In genomic region chr11:69451289-69451688, GRCh38 we compare ENCODE assay signal across 37 cellular contexts. TPM values are rescaled to one million over a fixed set of nuclear protein-coding genes. Genes with fewer than 3 reads are reported as not detected.
"Had no signal": no experiment of that assay in that cellular context is flagged by ENCODE, and none has a peak within 500 bp of the region (broad histone marks: within the 10 kb centered on the region; RNA-seq: fewer than 3 reads in every experiment).

No MANE protein-coding gene starts in this region.

- H3K4me3 ChIP-seq: Peyer's patch had no signal

- H3K27me3 ChIP-seq: Peyer's patch had no signal

- ATAC-seq: activated naive CD8-positive, alpha-beta T cell treated with anti-CD3 and anti-CD28 coated beads, Interleukin-2, amount 50 U/mL, for 24 hours; activated T-cell treated with anti-CD3 and anti-CD28 coated beads, Interleukin-2, amount 50 U/mL, for 4 hours; PC-3 had no signal

- H3K4me2 ChIP-seq: KMS-11 had no signal

- H3K9me3 ChIP-seq: Peyer's patch had no signal

- H3K27ac ChIP-seq: KMS-11 had no signal

- H3K36me3 ChIP-seq: Peyer's patch had no signal

- DNase-seq: activated B cell treated with CpG ODN at 0.5 μM for 24 hours; activated CD4-positive, alpha-beta memory T cell treated with anti-CD3 and anti-CD28 coated beads for 36 hours; activated CD4-positive, alpha-beta T cell treated with anti-CD3 and anti-CD28 coated beads for 4 hours; activated CD4-positive, alpha-beta T cell treated with anti-CD3 and anti-CD28 coated beads, Interleukin-2, amount 50 U/mL, for 1 hour; activated CD4-positive, CD25-positive, alpha-beta regulatory T cell treated with anti-CD3 and anti-CD28 coated beads, Interleukin-2, amount 50 U/mL, for 72 hours; activated CD8-positive, alpha-beta memory T cell treated with anti-CD3 and anti-CD28 coated beads, Interleukin-2, amount 50 U/mL, for 4 hours; activated gamma-delta T cell treated with Interleukin-2 at 50 U/mL for 16 hours; activated naive CD4-positive, alpha-beta T cell treated with anti-CD3 and anti-CD28 coated beads, Interleukin-2, amount 10 ng/mL, durations not matched to agents 7 days and 5 days; activated naive CD8-positive, alpha-beta T cell treated with anti-CD3 and anti-CD28 coated beads, Interleukin-2, amount 50 U/mL, for 24 hours; activated T-cell treated with anti-CD3 and anti-CD28 coated beads for 4 hours; activated T-cell treated with anti-CD3 and anti-CD28 coated beads, Interleukin-2, amount 50 U/mL, for 4 hours; anterior cingulate cortex; central memory CD4-positive, alpha-beta T cell; MM.1S; MV-4-11; NCI-H1092; NCI-H1436 treated with DMSO at 0.1 percent for 48 hours; NCI-H187; NCI-H2029 treated with DMSO at 0.1 percent for 48 hours; NCI-H2107; NCI-H2171; NCI-H510A; NCI-H526; NCI-H748 treated with DMSO at 0.1 percent for 48 hours; NK-92 treated with Interleukin-12 subunit alpha and Interleukin-12 subunit beta, amount 100 ng/mL, for 24 hours; PC-3; Peyer's patch; RPMI8226; SIG-M5; SW 1271; T-helper 1 cell; T-helper 2 cell; T-helper 9 cell had no signal

- H3K9ac ChIP-seq: KMS-11 had no signal

RNA-seq across cellular contexts. Expression of gene LINC01488, which starts 30.2 kb away (rescaled TPM):
- total RNA-seq: activated B cell treated with CpG ODN at 0.5 μM for 24 hours; activated CD4-positive, alpha-beta memory T cell treated with anti-CD3 and anti-CD28 coated beads for 36 hours; activated T-cell treated with anti-CD3 and anti-CD28 coated beads, Interleukin-2, amount 50 U/mL, for 4 hours; activated T-helper 1 cell treated with anti-CD3 and anti-CD28 coated beads, Interleukin-12 subunit alpha, Interleukin-12 subunit beta, Interleukin-2, Interleukin-4 antibody, amounts not matched to agents 30 ng/mL and 10 ng/mL and 1 ng/mL, durations not matched to agents 14 hours and 24 hours and 36 hours; bronchial epithelial cell; LHCN-M2; PC-3; Peyer's patch had no signal
